In the genomic region with DNA sequence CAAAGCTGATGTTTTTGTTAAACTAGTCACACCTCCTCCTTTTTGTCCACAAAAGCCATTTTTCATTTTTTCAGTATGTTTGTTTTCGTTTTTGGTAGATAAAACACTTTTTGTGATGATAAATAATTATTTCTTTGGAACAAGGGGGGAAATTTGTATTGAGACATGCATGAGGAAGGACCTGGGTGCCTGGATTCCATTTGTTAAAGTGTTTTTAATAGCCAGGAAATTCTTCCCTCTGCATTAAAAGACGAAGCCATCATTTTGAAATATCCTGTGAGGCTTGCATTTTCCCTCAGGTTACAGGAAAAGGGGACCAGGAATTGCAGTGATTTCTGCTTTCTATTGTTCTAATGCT, we compare ENCODE assay signal across 1 cellular context.
TF ChIP-seq lines count a peak whose summit lies in the region.

No MANE protein-coding gene starts in this region.

TF ChIP-seq in HCT116, 20 proteins besides CTCF, POLR2A, EP300 and RAD21:
- TF ChIP-seq JUND (IDR thresholded peaks at IDR 0.05) (no peak), ELF1 (IDR thresholded peaks at IDR 0.05; ENCODE audit: borderline replicate concordance, low read depth) (no peak), EZH2phosphoT487 (IDR thresholded peaks at IDR 0.05; ENCODE audit: borderline replicate concordance) (no peak), YY1 (IDR thresholded peaks at IDR 0.05; ENCODE audit: extremely low read depth, insufficient replicate concordance, low read depth, low read length) (no peak), ZFX (IDR thresholded peaks at IDR 0.05) (no peak), EZH2 (IDR thresholded peaks at IDR 0.05) (no peak), SIN3A (IDR thresholded peaks at IDR 0.05; ENCODE audit: low read depth) (no peak), ZNF274 (IDR thresholded peaks at IDR 0.05; ENCODE audit: low read depth, low read length) (no peak), ZBTB33 (IDR thresholded peaks at IDR 0.05; ENCODE audit: extremely low read depth, insufficient replicate concordance, low read length) (no peak), SP1 (IDR thresholded peaks at IDR 0.05; ENCODE audit: low read depth) (no peak), CBX3 (IDR thresholded peaks at IDR 0.05; ENCODE audit: low read depth) (no peak), EGR1 (IDR thresholded peaks at IDR 0.05; ENCODE audit: low read depth) (no peak)
- TF ChIP-seq, protein P1, sequence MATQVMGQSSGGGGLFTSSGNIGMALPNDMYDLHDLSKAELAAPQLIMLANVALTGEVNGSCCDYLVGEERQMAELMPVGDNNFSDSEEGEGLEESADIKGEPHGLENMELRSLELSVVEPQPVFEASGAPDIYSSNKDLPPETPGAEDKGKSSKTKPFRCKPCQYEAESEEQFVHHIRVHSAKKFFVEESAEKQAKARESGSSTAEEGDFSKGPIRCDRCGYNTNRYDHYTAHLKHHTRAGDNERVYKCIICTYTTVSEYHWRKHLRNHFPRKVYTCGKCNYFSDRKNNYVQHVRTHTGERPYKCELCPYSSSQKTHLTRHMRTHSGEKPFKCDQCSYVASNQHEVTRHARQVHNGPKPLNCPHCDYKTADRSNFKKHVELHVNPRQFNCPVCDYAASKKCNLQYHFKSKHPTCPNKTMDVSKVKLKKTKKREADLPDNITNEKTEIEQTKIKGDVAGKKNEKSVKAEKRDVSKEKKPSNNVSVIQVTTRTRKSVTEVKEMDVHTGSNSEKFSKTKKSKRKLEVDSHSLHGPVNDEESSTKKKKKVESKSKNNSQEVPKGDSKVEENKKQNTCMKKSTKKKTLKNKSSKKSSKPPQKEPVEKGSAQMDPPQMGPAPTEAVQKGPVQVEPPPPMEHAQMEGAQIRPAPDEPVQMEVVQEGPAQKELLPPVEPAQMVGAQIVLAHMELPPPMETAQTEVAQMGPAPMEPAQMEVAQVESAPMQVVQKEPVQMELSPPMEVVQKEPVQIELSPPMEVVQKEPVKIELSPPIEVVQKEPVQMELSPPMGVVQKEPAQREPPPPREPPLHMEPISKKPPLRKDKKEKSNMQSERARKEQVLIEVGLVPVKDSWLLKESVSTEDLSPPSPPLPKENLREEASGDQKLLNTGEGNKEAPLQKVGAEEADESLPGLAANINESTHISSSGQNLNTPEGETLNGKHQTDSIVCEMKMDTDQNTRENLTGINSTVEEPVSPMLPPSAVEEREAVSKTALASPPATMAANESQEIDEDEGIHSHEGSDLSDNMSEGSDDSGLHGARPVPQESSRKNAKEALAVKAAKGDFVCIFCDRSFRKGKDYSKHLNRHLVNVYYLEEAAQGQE (IDR thresholded peaks at IDR 0.05; ENCODE audit: low read depth) = no peak
- TF ChIP-seq, protein P2, sequence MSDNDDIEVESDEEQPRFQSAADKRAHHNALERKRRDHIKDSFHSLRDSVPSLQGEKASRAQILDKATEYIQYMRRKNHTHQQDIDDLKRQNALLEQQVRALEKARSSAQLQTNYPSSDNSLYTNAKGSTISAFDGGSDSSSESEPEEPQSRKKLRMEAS (IDR thresholded peaks at IDR 0.05) = no peak
- TF ChIP-seq, protein P3, sequence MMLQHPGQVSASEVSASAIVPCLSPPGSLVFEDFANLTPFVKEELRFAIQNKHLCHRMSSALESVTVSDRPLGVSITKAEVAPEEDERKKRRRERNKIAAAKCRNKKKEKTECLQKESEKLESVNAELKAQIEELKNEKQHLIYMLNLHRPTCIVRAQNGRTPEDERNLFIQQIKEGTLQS (IDR thresholded peaks at IDR 0.05) = no peak
